Comparison of ENCODE assay signal across 19 cellular contexts in the genomic region with DNA sequence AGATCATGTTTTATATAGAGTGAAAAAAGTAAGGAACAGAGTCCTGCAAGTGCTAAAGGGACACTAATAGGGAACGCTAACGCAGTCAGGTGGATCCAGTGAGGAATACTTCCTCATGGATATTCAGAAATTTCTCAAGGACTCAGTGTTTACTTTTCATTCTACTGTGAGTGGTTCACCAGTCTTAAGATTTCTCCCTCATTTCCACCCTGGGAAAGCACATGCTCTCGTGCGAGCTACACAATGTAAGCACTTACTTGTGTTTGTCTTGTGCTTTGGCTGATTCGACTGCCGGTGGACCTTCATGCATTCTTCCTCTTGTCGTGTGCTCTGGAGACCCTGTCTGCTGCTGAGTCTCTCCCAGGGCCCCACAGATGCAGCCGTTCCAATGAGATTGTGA.
DNase-seq lines count a peak whose midpoint lies in the region; ATAC-seq and TF ChIP-seq lines count a peak whose summit lies in the region.
"Had no signal": no experiment of that assay in that cellular context is flagged by ENCODE, and none has a peak within 500 bp of the region (broad histone marks: within the 10 kb centered on the region; RNA-seq: fewer than 3 reads in every experiment).

No MANE protein-coding gene starts in this region.

- H3K4me2 ChIP-seq in hepatocyte (no peak overlapping the region), neuronal stem cell (ENCODE audit: insufficient read depth, low read length, poor library complexity, severe bottlenecking) (no peak overlapping the region), PC-3 (ENCODE audit: low read length) (no peak overlapping the region)
- H3K4me2 ChIP-seq: BLaER1 had no signal

- no peaks in the 10 kb centered on the region for H3K36me3 Mint-ChIP-seq in natural killer cell
- H3K36me3 Mint-ChIP-seq: CD4-positive, CD25-positive, alpha-beta regulatory T cell had no signal

- no peak overlapping the region for H2AK5ac ChIP-seq in neuronal stem cell (ENCODE audit: low read depth, low read length)

- TF ChIP-seq CTCF in hepatocyte (IDR thresholded peaks at IDR 0.05; ENCODE audit: poor library complexity): no peak
- no peak for TF ChIP-seq CTCF in colonic mucosa (IDR thresholded peaks at IDR 0.05)
- TF ChIP-seq CTCF in PC-3 (conservative IDR thresholded peaks at IDR 0.05; ENCODE audit: low read depth, low read length): no peak
- TF ChIP-seq CTCF in natural killer cell (IDR thresholded peaks at IDR 0.05): no peak

- DNase-seq in DMS79 treated with DMSO at 0.1 percent for 48 hours (lab: John Stamatoyannopoulos, UW) (peak; percentile 6), SK-MEL-5 (ENCODE audit: low read depth, low spot score) (peak; percentile 15), hepatocyte (ENCODE audit: low spot score) (peak; percentile 38), neuronal stem cell (ENCODE audit: low spot score) (no peak), colonic mucosa (no peak), COR-L47 (lab: John Stamatoyannopoulos, UW) (no peak), PC-3 (no peak), natural killer cell (no peak)
- DNase-seq: CD4-positive, CD25-positive, alpha-beta regulatory T cell; DND-41; Kasumi-1; NCI-H1105; NCI-H2029; NCI-H2227 treated with DMSO at 0.1 percent for 48 hours; NCI-H526 treated with DMSO at 0.1 percent for 48 hours; SHP77 had no signal

- H3K36me3 ChIP-seq in hepatocyte (replicated peaks; ENCODE audit: insufficient read depth, low read depth): no peaks in the 10 kb centered on the region
- no peaks in the 10 kb centered on the region for H3K36me3 ChIP-seq in neuronal stem cell (replicated peaks in 1 of 2; ENCODE audit: control insufficient read depth in 2 of 2, insufficient read depth in 2 of 2, low read length in 2 of 2)
- no peaks in the 10 kb centered on the region for H3K36me3 ChIP-seq in colonic mucosa
- no peaks in the 10 kb centered on the region for H3K36me3 ChIP-seq in PC-3 (ENCODE audit: low read depth, low read length)
- H3K36me3 ChIP-seq: BLaER1 had no signal

- no peak overlapping the region for H2BK5ac ChIP-seq in neuronal stem cell (ENCODE audit: low read length)

- H3K4me1 Mint-ChIP-seq in natural killer cell: no peaks in the 10 kb centered on the region
- H3K4me1 Mint-ChIP-seq: CD4-positive, CD25-positive, alpha-beta regulatory T cell had no signal

- H3K27ac Mint-ChIP-seq in natural killer cell: no peak overlapping the region

- no peak overlapping the region for H4K8ac ChIP-seq in neuronal stem cell (ENCODE audit: low read depth, low read length)

- H2BK12ac ChIP-seq in neuronal stem cell (ENCODE audit: low read length): no peak overlapping the region

- H3K14ac ChIP-seq in neuronal stem cell (ENCODE audit: low read length): no peak overlapping the region

- no peaks in the 10 kb centered on the region for H3K79me1 ChIP-seq in neuronal stem cell (ENCODE audit: low read depth, low read length)

- H3K9me3 Mint-ChIP-seq in natural killer cell: no peaks in the 10 kb centered on the region

- H3K9ac ChIP-seq in neuronal stem cell (ENCODE audit: low read depth, low read length, poor library complexity) (no peak overlapping the region), colonic mucosa (ENCODE audit: low read depth in 2 of 2, low read length in 2 of 2) (no peak overlapping the region), PC-3 (ENCODE audit: low read length) (no peak overlapping the region)
- H3K9ac ChIP-seq: BLaER1 had no signal

- in situ Hi-C loops in SK-MEL-5 (cut with HindIII; ENCODE audit: low pct_unique_long_range_greater_than_20kb, low sequenced_read_pairs): no loop called here

- CTCF ChIA-PET in PC-3 (lab: Charles Lee): no interaction called here

- H3K18ac ChIP-seq in neuronal stem cell (ENCODE audit: low read length): no peak overlapping the region

- H3K9me2 ChIP-seq in hepatocyte (replicated peaks; ENCODE audit: insufficient read depth) (no peaks in the 10 kb centered on the region), PC-3 (replicated peaks; ENCODE audit: low read length) (no peaks in the 10 kb centered on the region)

- H3K27ac ChIP-seq in hepatocyte (peak overlapping the region; percentile 71), neuronal stem cell (replicated peaks; ENCODE audit: low read length) (no peak overlapping the region), colonic mucosa (no peak overlapping the region), PC-3 (ENCODE audit: low read length) (no peak overlapping the region)
- H3K27ac ChIP-seq: BLaER1, RWPE1 had no signal

- no peak overlapping the region for H2BK15ac ChIP-seq in neuronal stem cell (ENCODE audit: low read length)

- no peaks in the 10 kb centered on the region for H3F3A ChIP-seq in PC-3 (ENCODE audit: low read length, unreplicated experiment)

- no peak overlapping the region for H2BK120ac ChIP-seq in neuronal stem cell (ENCODE audit: low read depth, low read length)

- no peaks in the 10 kb centered on the region for H3K27me3 ChIP-seq in hepatocyte
- peaks cover 0 to 4% (median 0%) of the 10 kb centered on the region in 3 experiments for H3K27me3 ChIP-seq in neuronal stem cell (ENCODE audit: control insufficient read depth in 3 of 3, insufficient read depth in 3 of 3, low read depth in 1 of 3, low read length in 3 of 3)
- no peaks in the 10 kb centered on the region for H3K27me3 ChIP-seq in colonic mucosa
- no peaks in the 10 kb centered on the region for H3K27me3 ChIP-seq in PC-3 (ENCODE audit: low read length)
- H3K27me3 ChIP-seq: BLaER1 had no signal

- H4K20me1 ChIP-seq in hepatocyte (ENCODE audit: insufficient read depth, poor library complexity, severe bottlenecking): no peaks in the 10 kb centered on the region
- H4K20me1 ChIP-seq in PC-3 (ENCODE audit: low read length): no peaks in the 10 kb centered on the region
- H4K20me1 ChIP-seq: BLaER1 had no signal

- H3K4me3 ChIP-seq in hepatocyte: no peak overlapping the region
- no peak overlapping the region for H3K4me3 ChIP-seq in neuronal stem cell (ENCODE audit: low read length in 2 of 2)
- H3K4me3 ChIP-seq in colonic mucosa: no peak overlapping the region
- no peak overlapping the region for H3K4me3 ChIP-seq in PC-3 (ENCODE audit: low read length)
- H3K4me3 ChIP-seq: BLaER1 had no signal

- H3K4me1 ChIP-seq in hepatocyte (ENCODE audit: insufficient read depth) (peaks cover 23% of the 10 kb centered on the region), neuronal stem cell (ENCODE audit: control insufficient read depth in 2 of 2, insufficient read depth in 1 of 2, low read depth in 1 of 2, low read length in 2 of 2) (peaks cover 0 to 5% of the 10 kb centered on the region in 2 donors), colonic mucosa (no peaks in the 10 kb centered on the region), PC-3 (ENCODE audit: insufficient read depth, low read length) (peaks cover 16% of the 10 kb centered on the region)
- H3K4me1 ChIP-seq: BLaER1 had no signal

- ATAC-seq in PC-3 (no peak), natural killer cell (no peak)
- ATAC-seq: Panc1 had no signal

- H3K9me3 ChIP-seq in hepatocyte (ENCODE audit: low read depth) (no peaks in the 10 kb centered on the region), neuronal stem cell (replicated peaks in 1 of 2; ENCODE audit: control insufficient read depth in 2 of 2, insufficient read depth in 1 of 2, low read depth in 1 of 2, low read length in 2 of 2) (no peaks in the 10 kb centered on the region), colonic mucosa (no peaks in the 10 kb centered on the region), PC-3 (ENCODE audit: low read length) (no peaks in the 10 kb centered on the region)
- H3K9me3 ChIP-seq: BLaER1 had no signal

- POLR2A ChIA-PET in PC-3 (lab: Charles Lee; ENCODE audit: unreplicated experiment): no interaction called here

- H3K23ac ChIP-seq in neuronal stem cell (ENCODE audit: low read depth, low read length, poor library complexity): no peak overlapping the region

- no TSS peak for BruUV-seq in PC-3 (replicated peaks; lab: Mats Ljungman, UMichigan)

- H4K91ac ChIP-seq in neuronal stem cell (ENCODE audit: low read depth, low read length, poor library complexity): no peak overlapping the region

- H3K4ac ChIP-seq in neuronal stem cell (ENCODE audit: low read length): no peak overlapping the region

- H3K79me2 ChIP-seq in hepatocyte (no peaks in the 10 kb centered on the region), PC-3 (ENCODE audit: low read length) (no peaks in the 10 kb centered on the region)

- 74% methylated on average over 8 of the region's 8 CpGs for WGBS in hepatocyte (ENCODE audit: low lambda C conversion rate, missing lambda C conversion rate)
- no CpG with 5 or more reads among the region's 8 CpGs for WGBS in neuronal stem cell (ENCODE audit: extremely low coverage in 2 of 2, insufficient read length in 2 of 2, insufficient replicate concordance in 1 of 2), 2 donors

- no peak overlapping the region for H3K4me3 Mint-ChIP-seq in natural killer cell
- H3K4me3 Mint-ChIP-seq: CD4-positive, CD25-positive, alpha-beta regulatory T cell had no signal

- peaks cover 6 to 11% of the 10 kb centered on the region in 2 donors for H3K27me3 Mint-ChIP-seq in natural killer cell (ENCODE audit: low read depth in 2 of 2)

- intact Hi-C loops in colonic mucosa (cut with DNase I): no loop called here
- intact Hi-C loops in PC-3 (cut with micrococcal nuclease): no loop called here
- intact Hi-C loops in natural killer cell (cut with micrococcal nuclease): no loop called here

- H2AFZ ChIP-seq in hepatocyte (no peak overlapping the region), neuronal stem cell (ENCODE audit: low read length) (peak overlapping the region; percentile 44), PC-3 (ENCODE audit: low read length) (no peak overlapping the region)

Comparison
In these comparisons a context has a peak if more than half of its experiments do, and no peak if none do; other contexts are left out.
1. DNase-seq: peak in DMS79 treated with DMSO at 0.1 percent for 48 hours (single experiment), SK-MEL-5 (single experiment) and hepatocyte (single experiment); none in neuronal stem cell (single experiment), colonic mucosa (single experiment), COR-L47 (single experiment), PC-3 (single experiment) and natural killer cell (single experiment).